32 cellular contexts compared by ENCODE assay signal in genomic region chr18:56197460-56197859, GRCh38.
DNase-seq lines count a peak whose midpoint lies in the region; ATAC-seq, FAIRE-seq and TF ChIP-seq lines count a peak whose summit lies in the region.
"Had no signal": no experiment of that assay in that cellular context is flagged by ENCODE, and none has a peak within 500 bp of the region (broad histone marks: within the 10 kb centered on the region; RNA-seq: fewer than 3 reads in every experiment).

No MANE protein-coding gene starts in this region.

- no peaks in the 10 kb centered on the region for H3K79me2 ChIP-seq in Karpas-422 (ENCODE audit: low read length)

- no peaks in the 10 kb centered on the region for H3K4me1 ChIP-seq in Karpas-422 (ENCODE audit: low read length)
- H3K4me1 ChIP-seq: A549, Caco-2, foreskin keratinocyte, left lung, SJCRH30 had no signal

- no peaks in the 10 kb centered on the region for H3K9me3 ChIP-seq in Karpas-422 (ENCODE audit: low read length)
- H3K9me3 ChIP-seq: A549, body of pancreas, Caco-2, left lung, right atrium auricular region, SJCRH30, suprapubic skin had no signal

- DNase-seq in GM12891 (ENCODE audit: insufficient read length, low spot score) (no peak), Karpas-422 (no peak), RKO (ENCODE audit: low spot score) (no peak), DMS153 (lab: John Stamatoyannopoulos, UW) (no peak)
- no peak for DNase-seq in stimulated activated naive CD4-positive, alpha-beta T cell (lab: John Stamatoyannopoulos, UW)
- DNase-seq: activated CD4-positive, alpha-beta T cell treated with anti-CD3 and anti-CD28 coated beads for 36 hours; activated gamma-delta T cell; body of pancreas; Caco-2; DMS79 treated with DMSO at 0.1 percent for 48 hours; effector CD4-positive, alpha-beta T cell; erythroblast; foreskin keratinocyte; H7; left lung; naive thymus-derived CD8-positive, alpha-beta T cell; NCI-H1436 treated with DMSO at 0.1 percent for 48 hours; SJCRH30; stimulated activated CD4-positive, alpha-beta T cell treated with anti-CD3 and anti-CD28 coated beads, Interleukin-4, amount 100 ng/mL, for 1 hour; T-helper 1 cell had no signal

- H3K27ac ChIP-seq in Karpas-422 (ENCODE audit: low read length): no peak overlapping the region
- H3K27ac ChIP-seq: A549; BLaER1 treated with 17β-estradiol and CSF1 and Interleukin-3, amounts not matched to agents 10 nM and 100 nM; body of pancreas; foreskin keratinocyte; KMS-11; left lung; right atrium auricular region; SJCRH30; suprapubic skin had no signal

- ATAC-seq in GM21576 (IDR thresholded peaks at IDR 0.05; ENCODE audit: unreplicated experiment) (peak; percentile 78), HG03442 (IDR thresholded peaks at IDR 0.05; ENCODE audit: unreplicated experiment) (peak; percentile 70), esophagus mucosa (peak; percentile 45)
- ATAC-seq: A549; activated CD4-positive, alpha-beta T cell treated with anti-CD3 and anti-CD28 coated beads for 36 hours; body of pancreas; foreskin keratinocyte; left lung; naive thymus-derived CD8-positive, alpha-beta T cell; stimulated activated memory B cell treated with anti-CD40 and anti-IgM and Interleukin-4, amounts not matched to agents 10 μg/mL and 1 μg/mL and 100 μg/mL, for 72 hours had no signal

- H3K4me2 ChIP-seq in Karpas-422 (ENCODE audit: low read depth, low read length, poor library complexity, severe bottlenecking): no peak overlapping the region
- H3K4me2 ChIP-seq: A549, KMS-11 had no signal

- no peak for TF ChIP-seq POLR2A in GM12891 (IDR thresholded peaks at IDR 0.05; ENCODE audit: low read depth, low read length)

- peak; percentile 64 for FAIRE-seq in GM12891 (lab: Jason Lieb, UNC)
- FAIRE-seq: A549, HTR-8/SVneo, TTC549, urothelium cell line had no signal

- no peak overlapping the region for H3K9ac ChIP-seq in Karpas-422 (ENCODE audit: low read length)
- H3K9ac ChIP-seq: BLaER1 treated with 17β-estradiol and CSF1 and Interleukin-3, amounts not matched to agents 10 nM and 100 nM; KMS-11 had no signal

- no peaks in the 10 kb centered on the region for H3K9me2 ChIP-seq in Karpas-422 (replicated peaks; ENCODE audit: insufficient read depth, low read length)

- no peak overlapping the region for H3K4me3 ChIP-seq in Karpas-422 (ENCODE audit: low read length)
- H3K4me3 ChIP-seq: A549; BLaER1 treated with 17β-estradiol and CSF1 and Interleukin-3, amounts not matched to agents 10 nM and 100 nM; body of pancreas; left lung; right atrium auricular region; SJCRH30; suprapubic skin had no signal

- no peaks in the 10 kb centered on the region for H4K20me1 ChIP-seq in Karpas-422 (ENCODE audit: insufficient read depth, low read depth, low read length)
- H4K20me1 ChIP-seq: BLaER1 treated with 17β-estradiol and CSF1 and Interleukin-3, amounts not matched to agents 10 nM and 100 nM had no signal

- no peak overlapping the region for H2AFZ ChIP-seq in Karpas-422 (ENCODE audit: low read length)

- no peaks in the 10 kb centered on the region for H3K36me3 ChIP-seq in Karpas-422 (ENCODE audit: insufficient read depth, low read length)
- H3K36me3 ChIP-seq: BLaER1 treated with 17β-estradiol and CSF1 and Interleukin-3, amounts not matched to agents 10 nM and 100 nM; left lung; right atrium auricular region; SJCRH30; suprapubic skin had no signal

- no peaks in the 10 kb centered on the region for H3K27me3 ChIP-seq in Karpas-422 (ENCODE audit: low read length)
- H3K27me3 ChIP-seq: BLaER1 treated with 17β-estradiol and CSF1 and Interleukin-3, amounts not matched to agents 10 nM and 100 nM; body of pancreas; foreskin keratinocyte; left lung; right atrium auricular region; SJCRH30; suprapubic skin had no signal

TF ChIP-seq in GM12891, 5 proteins besides CTCF, POLR2A, EP300 and RAD21:
- TF ChIP-seq SPI1 (IDR thresholded peaks at IDR 0.05; ENCODE audit: low read depth, low read length): no peak
- TF ChIP-seq PAX5 (IDR thresholded peaks at IDR 0.05; ENCODE audit: insufficient read depth, low read length, severe bottlenecking): no peak
- TF ChIP-seq POU2F2 (IDR thresholded peaks at IDR 0.05; ENCODE audit: low read depth, low read length): no peak
- no peak for TF ChIP-seq POLR2AphosphoS5 (IDR thresholded peaks at IDR 0.05; ENCODE audit: low read depth, low read length)
- TF ChIP-seq TAF1 (IDR thresholded peaks at IDR 0.05; ENCODE audit: low read depth, low read length): no peak
